19 cellular contexts compared by ENCODE assay signal in the genomic region with DNA sequence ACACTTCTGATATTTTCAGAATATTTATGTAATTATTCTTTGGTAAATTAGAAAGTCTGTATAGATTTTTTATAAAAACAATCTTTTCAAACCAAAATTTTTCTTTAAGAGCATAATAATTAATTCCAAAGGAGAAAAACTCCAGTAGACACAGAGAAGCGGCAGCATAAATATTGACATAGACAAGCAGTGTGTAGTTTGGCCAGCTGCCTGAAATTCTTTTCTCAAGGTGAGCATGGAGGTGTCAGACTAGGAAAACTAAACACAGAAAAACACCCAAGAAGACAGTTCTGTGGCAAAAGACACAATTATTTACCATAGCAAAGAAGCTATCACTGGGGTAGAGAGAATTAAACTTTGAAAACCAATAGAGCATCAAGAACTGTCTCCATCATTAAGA.
"Had no signal": no experiment of that assay in that cellular context is flagged by ENCODE, and none has a peak within 500 bp of the region (broad histone marks: within the 10 kb centered on the region; RNA-seq: fewer than 3 reads in every experiment).

No MANE protein-coding gene starts in this region.

- ATAC-seq: activated T-cell treated with anti-CD3 and anti-CD28 coated beads, Interleukin-2, amount 50 U/mL, for 4 hours; effector memory CD8-positive, alpha-beta T cell; gastrocnemius medialis; natural killer cell; psoas muscle; upper lobe of right lung had no signal

- DNase-seq: activated CD4-positive, alpha-beta T cell treated with anti-CD3 and anti-CD28 coated beads for 4 hours; activated CD4-positive, alpha-beta T cell treated with anti-CD3 and anti-CD28 coated beads, Interleukin-2, amount 50 U/mL, for 48 hours; activated CD4-positive, CD25-positive, alpha-beta regulatory T cell; activated CD8-positive, alpha-beta memory T cell treated with anti-CD3 and anti-CD28 coated beads, Interleukin-2, amount 50 U/mL, for 48 hours; activated naive CD4-positive, alpha-beta T cell; activated T-cell treated with anti-CD3 and anti-CD28 coated beads, Interleukin-2, amount 50 U/mL, for 4 hours; adrenal gland; effector memory CD8-positive, alpha-beta T cell; esophagus squamous epithelium; gastrocnemius medialis; hippocampal formation; midbrain; natural killer cell; psoas muscle; stimulated activated CD4-positive, alpha-beta T cell treated with anti-CD3 and anti-CD28 coated beads, Interleukin-4, amount 100 ng/mL, for 24 hours; stimulated activated naive CD4-positive, alpha-beta T cell treated with Interleukin-2 at 50 U/mL for 16 hours; upper lobe of right lung had no signal

- H3K4me1 ChIP-seq: adrenal gland, esophagus squamous epithelium, gastrocnemius medialis, psoas muscle, upper lobe of right lung had no signal

- H3K9me3 ChIP-seq: adrenal gland, esophagus squamous epithelium, gastrocnemius medialis, psoas muscle, right atrium auricular region, thoracic aorta, upper lobe of right lung had no signal

- H3K27ac ChIP-seq: adrenal gland, esophagus squamous epithelium, gastrocnemius medialis, psoas muscle, right atrium auricular region, thoracic aorta, upper lobe of right lung had no signal

- H3K4me3 ChIP-seq: adrenal gland, esophagus squamous epithelium, gastrocnemius medialis, psoas muscle, right atrium auricular region, thoracic aorta, upper lobe of right lung had no signal

- H3K27me3 ChIP-seq: adrenal gland, esophagus squamous epithelium, gastrocnemius medialis, right atrium auricular region, upper lobe of right lung had no signal

- H3K36me3 ChIP-seq: adrenal gland, esophagus squamous epithelium, gastrocnemius medialis, right atrium auricular region, thoracic aorta, upper lobe of right lung had no signal
